26 cellular contexts compared by ENCODE assay signal in the genomic region with DNA sequence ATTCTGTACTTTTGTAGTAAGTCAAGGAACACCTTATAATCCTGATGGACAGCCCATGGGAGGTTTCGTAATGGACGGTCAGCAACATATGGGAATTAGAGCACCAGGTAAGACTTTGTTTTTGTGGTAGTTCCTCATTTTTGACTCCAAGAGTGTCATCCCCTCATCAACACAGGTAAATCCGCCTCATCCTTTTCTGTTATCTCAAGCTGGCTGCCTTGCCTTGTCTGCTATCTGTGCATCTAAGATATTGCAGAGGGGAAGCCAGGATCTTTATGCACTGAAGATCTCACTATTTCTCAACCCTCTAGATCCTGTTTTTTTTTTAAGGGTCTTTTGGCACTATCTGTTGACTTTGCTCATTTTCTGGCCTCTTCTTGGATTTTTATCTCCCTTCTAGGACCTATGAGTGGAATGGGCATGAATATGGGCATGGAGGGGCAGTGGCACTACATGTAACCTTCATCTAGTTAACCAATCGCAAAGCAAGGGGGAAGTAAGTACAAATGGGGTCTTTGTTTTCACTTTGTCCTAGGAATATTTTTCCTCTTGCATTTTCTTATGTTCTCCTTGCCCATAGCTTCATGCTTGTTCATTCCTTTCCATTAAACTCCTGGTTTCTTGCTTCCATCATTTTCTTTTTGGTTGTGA.
DNase-seq lines count a peak whose midpoint lies in the region; ATAC-seq and TF ChIP-seq lines count a peak whose summit lies in the region.
"Had no signal": no experiment of that assay in that cellular context is flagged by ENCODE, and none has a peak within 500 bp of the region (broad histone marks: within the 10 kb centered on the region; RNA-seq: fewer than 3 reads in every experiment).

No MANE protein-coding gene starts in this region.

- DNase-seq in NCI-H526 treated with DMSO at 0.1 percent for 48 hours (lab: John Stamatoyannopoulos, UW) (peak; percentile 53), NCI-H526 (lab: John Stamatoyannopoulos, UW) (no peak), transverse colon (no peak), GM03348 (ENCODE audit: low spot score) (no peak), MG63 (no peak)
- DNase-seq: activated CD4-positive, alpha-beta memory T cell treated with anti-CD3 and anti-CD28 coated beads, Interleukin-2, amount 10 ng/mL, durations not matched to agents 7 days and 5 days; activated CD4-positive, CD25-positive, alpha-beta regulatory T cell treated with anti-CD3 and anti-CD28 coated beads, Interleukin-2, amount 50 U/mL, for 72 hours; CD8-positive, alpha-beta T cell; foreskin keratinocyte; hypothalamus; left ventricle myocardium inferior; NCI-H510A; NK-92 treated with Interleukin-12 subunit alpha and Interleukin-12 subunit beta, amount 100 ng/mL, for 24 hours; psoas muscle; upper lobe of right lung had no signal

- TF ChIP-seq POLR2A in transverse colon (IDR thresholded peaks at IDR 0.05): no peak

- intact Hi-C loops in transverse colon (cut with DNase I; ENCODE audit: low total_unique reads): no loop called here

- H3K4me1 Mint-ChIP-seq in brain: peaks cover 96% of the 10 kb centered on the region
- H3K4me1 Mint-ChIP-seq: activated CD4-positive, alpha-beta memory T cell treated with anti-CD3 and anti-CD28 coated beads, Interleukin-2, amount 10 ng/mL, durations not matched to agents 7 days and 5 days; central memory CD8-positive, alpha-beta T cell had no signal

- no peak for ATAC-seq in GM18858 (IDR thresholded peaks at IDR 0.05; ENCODE audit: unreplicated experiment)
- ATAC-seq: CD8-positive, alpha-beta T cell; foreskin keratinocyte; GM23338; psoas muscle; upper lobe of right lung had no signal

- H3K27me3 Mint-ChIP-seq in brain: no peaks in the 10 kb centered on the region
- H3K27me3 Mint-ChIP-seq: central memory CD8-positive, alpha-beta T cell had no signal

- peak overlapping the region; percentile 84 for H3K27ac ChIP-seq in mesodermal cell (ENCODE audit: low read depth, low read length, severe bottlenecking)
- H3K27ac ChIP-seq in transverse colon: peak overlapping the region; percentile 1 to 55 (median 32)
- H3K27ac ChIP-seq: 22Rv1, ascending aorta, foreskin keratinocyte, left ventricle myocardium inferior, neutrophil, psoas muscle, SJSA1, upper lobe of right lung had no signal

- in situ Hi-C loops in transverse colon (cut with MboI; ENCODE audit: low pct_ligation_motif_present in 1 of 4, low pct_unique_long_range_greater_than_20kb in 1 of 4, low sequenced_read_pairs in 3 of 4): no loop called here

- no peaks in the 10 kb centered on the region for H3K9me3 Mint-ChIP-seq in brain
- H3K9me3 Mint-ChIP-seq: activated CD4-positive, alpha-beta memory T cell treated with anti-CD3 and anti-CD28 coated beads, Interleukin-2, amount 10 ng/mL, durations not matched to agents 7 days and 5 days; CD8-positive, alpha-beta T cell; GM23338; T-helper 1 cell treated with Interleukin-12 subunit alpha and Interleukin-12 subunit beta and Interleukin-4 antibody, amounts not matched to agents 30 μg/mL and 1 μg/mL, for 36 hours had no signal

- H3K4me3 ChIP-seq in mesodermal cell (ENCODE audit: extremely low read depth, insufficient read depth, low read length, poor library complexity, severe bottlenecking) (no peak overlapping the region), transverse colon (no peak overlapping the region), MG63 (no peak overlapping the region)
- H3K4me3 ChIP-seq: ascending aorta, GM23338, left ventricle myocardium inferior, psoas muscle, SJSA1, upper lobe of right lung had no signal

- peak overlapping the region in 4 of 5 experiments; percentile 3 to 45 (median 30) for H3K4me3 Mint-ChIP-seq in brain
- H3K4me3 Mint-ChIP-seq: activated CD4-positive, alpha-beta memory T cell treated with anti-CD3 and anti-CD28 coated beads, Interleukin-2, amount 10 ng/mL, durations not matched to agents 7 days and 5 days; activated naive CD8-positive, alpha-beta T cell; CD8-positive, alpha-beta T cell; central memory CD8-positive, alpha-beta T cell; GM23338; T-helper 1 cell treated with Interleukin-12 subunit alpha and Interleukin-12 subunit beta and Interleukin-4 antibody, amounts not matched to agents 30 μg/mL and 1 μg/mL, for 36 hours had no signal

- H3K36me3 ChIP-seq in mesodermal cell (ENCODE audit: control insufficient read depth, insufficient read depth, low read length) (peaks cover 9% of the 10 kb centered on the region), transverse colon (no peaks in the 10 kb centered on the region), MG63 (no peaks in the 10 kb centered on the region; the same call in 1 of the 2 replicates)
- H3K36me3 ChIP-seq: neutrophil, SJSA1, upper lobe of right lung had no signal

- no peak for TF ChIP-seq EP300 in transverse colon (IDR thresholded peaks at IDR 0.05; ENCODE audit: low read depth)

- H3K36me3 Mint-ChIP-seq in brain: peaks cover 21% of the 10 kb centered on the region
- H3K36me3 Mint-ChIP-seq: activated naive CD8-positive, alpha-beta T cell; CD8-positive, alpha-beta T cell had no signal

- no peaks in the 10 kb centered on the region for H3K9me3 ChIP-seq in mesodermal cell (ENCODE audit: control insufficient read depth, low read length)
- no peaks in the 10 kb centered on the region for H3K9me3 ChIP-seq in transverse colon
- no peaks in the 10 kb centered on the region for H3K9me3 ChIP-seq in MG63
- H3K9me3 ChIP-seq: ascending aorta, left ventricle myocardium inferior, neutrophil, psoas muscle, SJSA1, upper lobe of right lung had no signal

- H3K27me3 ChIP-seq in transverse colon (peaks cover 14% of the 10 kb centered on the region), MG63 (no peaks in the 10 kb centered on the region)
- H3K27me3 ChIP-seq: ascending aorta, foreskin keratinocyte, SJSA1 had no signal

- peak overlapping the region in 4 of 5 experiments; percentile 5 to 89 (median 80) for H3K27ac Mint-ChIP-seq in brain
- H3K27ac Mint-ChIP-seq: activated CD4-positive, alpha-beta memory T cell treated with anti-CD3 and anti-CD28 coated beads, Interleukin-2, amount 10 ng/mL, durations not matched to agents 7 days and 5 days; activated naive CD8-positive, alpha-beta T cell; CD8-positive, alpha-beta T cell; GM23338; T-helper 1 cell treated with Interleukin-12 subunit alpha and Interleukin-12 subunit beta and Interleukin-4 antibody, amounts not matched to agents 30 μg/mL and 1 μg/mL, for 36 hours had no signal

- WGBS in mesodermal cell (ENCODE audit: insufficient coverage in 2 of 2), 2 experiments: 93 to 100% methylated on average over 1 to 2 of the region's 4 CpGs
- 81 to 87% methylated on average over 3 to 4 of the region's 4 CpGs for WGBS in transverse colon (ENCODE audit: low coverage in 1 of 2), 2 donors

- H3K4me1 ChIP-seq in mesodermal cell (ENCODE audit: control insufficient read depth, insufficient read depth, low read length, poor library complexity, severe bottlenecking) (peaks cover 14% of the 10 kb centered on the region), transverse colon (peaks cover 0 to 26% (median 3%) of the 10 kb centered on the region in 4 donors)
- H3K4me1 ChIP-seq: foreskin keratinocyte, psoas muscle had no signal

- TF ChIP-seq CTCF in brain (conservative IDR thresholded peaks at IDR 0.05) (no peak), transverse colon (IDR thresholded peaks at IDR 0.05) (no peak)
